9 cellular contexts compared by ENCODE assay signal in the genomic region with DNA sequence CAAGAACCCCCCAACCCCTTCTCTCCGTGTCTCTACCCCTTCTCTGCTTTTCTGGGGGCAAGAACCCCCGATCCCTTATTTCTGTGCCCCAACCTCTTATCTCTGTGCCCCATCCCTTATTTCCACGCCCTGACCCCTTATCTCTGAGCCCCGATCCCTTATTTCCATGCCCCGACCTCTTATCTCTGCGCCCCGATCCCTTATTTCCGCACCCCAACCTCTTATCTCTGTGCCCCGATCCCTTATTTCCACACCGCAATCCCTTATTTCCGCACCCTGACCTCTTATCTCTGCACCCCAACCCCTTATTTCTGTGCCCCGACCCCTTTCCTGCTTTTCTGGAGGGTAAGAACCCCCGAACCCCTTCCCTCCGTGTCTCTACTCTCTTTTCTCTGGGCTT. TPM values are rescaled to one million over a fixed set of nuclear protein-coding genes. Genes with fewer than 3 reads are reported as not detected.
"Had no signal": no experiment of that assay in that cellular context is flagged by ENCODE, and none has a peak within 500 bp of the region (broad histone marks: within the 10 kb centered on the region; RNA-seq: fewer than 3 reads in every experiment).

No MANE protein-coding gene starts in this region.

RNA-seq across cellular contexts. Expression of a gene that starts 46.2 kb away (rescaled TPM):
- total RNA-seq: activated CD4-positive, alpha-beta memory T cell treated with anti-CD3 and anti-CD28 coated beads, Interleukin-2, amount 10 ng/mL, durations not matched to agents 7 days and 5 days; activated CD4-positive, alpha-beta T cell treated with anti-CD3 and anti-CD28 coated beads, Interleukin-2, amount 10 ng/mL, durations not matched to agents 7 days and 5 days; activated CD8-positive, alpha-beta memory T cell treated with anti-CD3 and anti-CD28 coated beads for 36 hours; activated CD8-positive, alpha-beta memory T cell treated with anti-CD3 and anti-CD28 coated beads, Interleukin-2, amount 10 ng/mL, durations not matched to agents 7 days and 5 days; activated CD8-positive, alpha-beta T cell treated with anti-CD3 and anti-CD28 coated beads, Interleukin-2, amount 10 ng/mL, durations not matched to agents 7 days and 5 days; T-cell; T-helper 1 cell treated with Interleukin-12 subunit alpha and Interleukin-12 subunit beta and Interleukin-4 antibody, amounts not matched to agents 30 ng/mL and 1 ng/mL, for 36 hours; T-helper 17 cell; T-helper 2 cell treated with Interferon-gamma antibody and Interleukin-4, amounts not matched to agents 100 ng/mL and 5 ng/mL, for 36 hours had no signal
